Comparison of ENCODE assay signal across 18 cellular contexts in genomic region chr5:5231576-5231975, GRCh38.
DNase-seq lines count a peak whose midpoint lies in the region; ATAC-seq, FAIRE-seq and TF ChIP-seq lines count a peak whose summit lies in the region.
"Had no signal": no experiment of that assay in that cellular context is flagged by ENCODE, and none has a peak within 500 bp of the region (broad histone marks: within the 10 kb centered on the region; RNA-seq: fewer than 3 reads in every experiment).

No MANE protein-coding gene starts in this region.

- H3F3A ChIP-seq in SK-N-SH (replicated peaks; ENCODE audit: insufficient read depth): no peaks in the 10 kb centered on the region

- H3K9me2 ChIP-seq in SK-N-SH: no peaks in the 10 kb centered on the region

- no peak for ATAC-seq in esophagus mucosa
- ATAC-seq: GM12878, GM23338, HepG2 had no signal

- no peak overlapping the region for H2BK120ac ChIP-seq in mesendoderm (ENCODE audit: low read depth, low read length)

- TF ChIP-seq EP300 in SK-N-SH (IDR thresholded peaks at IDR 0.05; ENCODE audit: borderline replicate concordance in 1 of 2, low read depth in 1 of 2, low read length in 1 of 2): no peak

- peak; percentile 26 for FAIRE-seq in HTR-8/SVneo (lab: Jason Lieb, UNC)
- FAIRE-seq in urothelium cell line (lab: Jason Lieb, UNC): peak; percentile 35
- FAIRE-seq: GM12878, GM18507, HepG2 had no signal

- POLR2A ChIA-PET in SK-N-SH (lab: Yijun Ruan, JAX): no interaction called here

- H2AK5ac ChIP-seq in mesendoderm (ENCODE audit: low read length): no peak overlapping the region

- TF ChIP-seq CTCF in SK-N-SH (IDR thresholded peaks at IDR 0.05): no peak

- no peaks in the 10 kb centered on the region for H3K79me1 ChIP-seq in mesendoderm (ENCODE audit: low read length)

- H3K4ac ChIP-seq in mesendoderm (ENCODE audit: low read depth, low read length): no peak overlapping the region

- no peak overlapping the region for H3K23ac ChIP-seq in mesendoderm (ENCODE audit: low read length)

- H3K4me3 ChIP-seq in SK-N-SH (ENCODE audit: low read depth in 2 of 2, low read length in 1 of 2) (no peak overlapping the region), mesendoderm (ENCODE audit: low read length) (no peak overlapping the region)
- H3K4me3 ChIP-seq: BLaER1, GM12878, GM23338 had no signal

- no peak overlapping the region for H2BK15ac ChIP-seq in mesendoderm (replicated peaks; ENCODE audit: low read depth)

- H3K9ac ChIP-seq in SK-N-SH: no peak overlapping the region
- H3K9ac ChIP-seq in mesendoderm (ENCODE audit: low read length): no peak overlapping the region
- H3K9ac ChIP-seq: BLaER1 had no signal

- H3K56ac ChIP-seq in mesendoderm (ENCODE audit: low read length): no peak overlapping the region

- WGBS in SK-N-SH (ENCODE audit: low lambda C conversion rate): 38% methylated on average over 8 of the region's 8 CpGs
- no CpG with 5 or more reads among the region's 8 CpGs for WGBS in mesendoderm (ENCODE audit: extremely low coverage, insufficient coverage, low lambda C conversion rate)

- no peak overlapping the region for H2BK5ac ChIP-seq in mesendoderm (ENCODE audit: low read length)

- H3K27me3 ChIP-seq in SK-N-SH (ENCODE audit: insufficient read depth) (no peaks in the 10 kb centered on the region), mesendoderm (ENCODE audit: insufficient read depth, low read length, poor library complexity) (no peaks in the 10 kb centered on the region)
- H3K27me3 ChIP-seq: BLaER1 had no signal

- CTCF ChIA-PET in SK-N-SH (lab: Yijun Ruan, JAX): no interaction called here

- no peak overlapping the region for H4K5ac ChIP-seq in mesendoderm (ENCODE audit: low read length)

- H3K79me2 ChIP-seq in SK-N-SH (ENCODE audit: insufficient read depth) (no peaks in the 10 kb centered on the region), mesendoderm (ENCODE audit: control insufficient read depth, insufficient read depth, low read length) (no peaks in the 10 kb centered on the region)

- H3K18ac ChIP-seq in mesendoderm (ENCODE audit: low read length): no peak overlapping the region

- TF ChIP-seq RAD21 in SK-N-SH (IDR thresholded peaks at IDR 0.05; ENCODE audit: low read length): no peak

- DNase-seq in HTR-8/SVneo (ENCODE audit: insufficient read length, low spot score) (no peak), SK-N-SH (no peak), mesendoderm (peak; percentile 56), urothelium cell line (ENCODE audit: low spot score) (no peak), OCI-M1 (lab: John Stamatoyannopoulos, UW) (no peak)
- no peak for DNase-seq in stimulated activated CD4-positive, alpha-beta T cell treated with anti-CD3 and anti-CD28 coated beads, Interleukin-4, amount 100 ng/mL, for 4 hours
- DNase-seq: 8988T; AML-193; Caco-2; CD8-positive, alpha-beta memory T cell; DND-41; H9 had no signal

- H3K4me2 ChIP-seq in SK-N-SH (no peak overlapping the region), mesendoderm (ENCODE audit: low read length) (no peak overlapping the region)
- H3K4me2 ChIP-seq: BLaER1, GM23338 had no signal

- H4K20me1 ChIP-seq in SK-N-SH (ENCODE audit: insufficient read depth): no peaks in the 10 kb centered on the region
- H4K20me1 ChIP-seq: BLaER1 had no signal

- no peaks in the 10 kb centered on the region for H3K9me3 ChIP-seq in SK-N-SH
- H3K9me3 ChIP-seq: BLaER1, Caco-2 had no signal

- H3K27ac ChIP-seq in SK-N-SH (ENCODE audit: low read depth in 2 of 2, low read length in 1 of 2) (no peak overlapping the region), mesendoderm (ENCODE audit: low read depth, low read length) (no peak overlapping the region)
- H3K27ac ChIP-seq: BLaER1 had no signal

- H4K8ac ChIP-seq in mesendoderm (ENCODE audit: low read depth, low read length): no peak overlapping the region

- H3K4me1 ChIP-seq in SK-N-SH (ENCODE audit: control insufficient read depth in 1 of 2, insufficient read depth in 2 of 2, low read depth in 1 of 2, low read length in 1 of 2): no peaks in the 10 kb centered on the region; a peak in 1 of 4 replicates
- no peaks in the 10 kb centered on the region for H3K4me1 ChIP-seq in mesendoderm (ENCODE audit: control insufficient read depth, low read depth, low read length)
- H3K4me1 ChIP-seq: BLaER1, Caco-2 had no signal

- H3K36me3 ChIP-seq in SK-N-SH (replicated peaks in 1 of 2; ENCODE audit: control insufficient read depth in 1 of 2, insufficient read depth in 2 of 2, low read length in 1 of 2): no peaks in the 10 kb centered on the region
- no peaks in the 10 kb centered on the region for H3K36me3 ChIP-seq in mesendoderm (ENCODE audit: control insufficient read depth, insufficient read depth, low read length)
- H3K36me3 ChIP-seq: BLaER1 had no signal

- H2AFZ ChIP-seq in SK-N-SH (ENCODE audit: low read depth): peak overlapping the region; percentile 36; the same call in 1 of the 2 replicates
- H2AFZ ChIP-seq: GM23338 had no signal

TF ChIP-seq in SK-N-SH, 30 proteins besides CTCF, POLR2A, EP300 and RAD21:
- TF ChIP-seq MAX (IDR thresholded peaks at IDR 0.05; ENCODE audit: low read depth) (no peak), USF2 (IDR thresholded peaks at IDR 0.05; ENCODE audit: borderline replicate concordance, low read depth, low read length) (no peak), RCOR1 (IDR thresholded peaks at IDR 0.05; ENCODE audit: low read length) (no peak), JUND (IDR thresholded peaks at IDR 0.05) (no peak), PBX3 (IDR thresholded peaks at IDR 0.05) (0 out of 2 replicates have a peak, but pooled peaks have one; percentile 8), TCF12 (IDR thresholded peaks at IDR 0.05) (0 out of 2 replicates have a peak, but pooled peaks have one; percentile 14), POLR2AphosphoS5 (IDR thresholded peaks at IDR 0.05; ENCODE audit: low read depth, low read length) (no peak), YY1 (IDR thresholded peaks at IDR 0.05; ENCODE audit: low read depth) (no peak), RFX5 (IDR thresholded peaks at IDR 0.05; ENCODE audit: low read length) (no peak), MXI1 (IDR thresholded peaks at IDR 0.05; ENCODE audit: low read depth, low read length) (no peak), ELF1 (IDR thresholded peaks at IDR 0.05) (no peak), RXRA (IDR thresholded peaks at IDR 0.05; ENCODE audit: borderline replicate concordance, low read depth) (no peak), EZH2phosphoT487 (IDR thresholded peaks at IDR 0.05; ENCODE audit: borderline replicate concordance, low read depth) (no peak), MEF2A (IDR thresholded peaks at IDR 0.05; ENCODE audit: borderline replicate concordance, low read depth) (no peak)
- TF ChIP-seq, protein P1, sequence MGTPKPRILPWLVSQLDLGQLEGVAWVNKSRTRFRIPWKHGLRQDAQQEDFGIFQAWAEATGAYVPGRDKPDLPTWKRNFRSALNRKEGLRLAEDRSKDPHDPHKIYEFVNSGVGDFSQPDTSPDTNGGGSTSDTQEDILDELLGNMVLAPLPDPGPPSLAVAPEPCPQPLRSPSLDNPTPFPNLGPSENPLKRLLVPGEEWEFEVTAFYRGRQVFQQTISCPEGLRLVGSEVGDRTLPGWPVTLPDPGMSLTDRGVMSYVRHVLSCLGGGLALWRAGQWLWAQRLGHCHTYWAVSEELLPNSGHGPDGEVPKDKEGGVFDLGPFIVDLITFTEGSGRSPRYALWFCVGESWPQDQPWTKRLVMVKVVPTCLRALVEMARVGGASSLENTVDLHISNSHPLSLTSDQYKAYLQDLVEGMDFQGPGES (IDR thresholded peaks at IDR 0.05; ENCODE audit: low read depth, low read length): no peak
